Comparison of ENCODE assay signal across 10 cellular contexts in the genomic region with DNA sequence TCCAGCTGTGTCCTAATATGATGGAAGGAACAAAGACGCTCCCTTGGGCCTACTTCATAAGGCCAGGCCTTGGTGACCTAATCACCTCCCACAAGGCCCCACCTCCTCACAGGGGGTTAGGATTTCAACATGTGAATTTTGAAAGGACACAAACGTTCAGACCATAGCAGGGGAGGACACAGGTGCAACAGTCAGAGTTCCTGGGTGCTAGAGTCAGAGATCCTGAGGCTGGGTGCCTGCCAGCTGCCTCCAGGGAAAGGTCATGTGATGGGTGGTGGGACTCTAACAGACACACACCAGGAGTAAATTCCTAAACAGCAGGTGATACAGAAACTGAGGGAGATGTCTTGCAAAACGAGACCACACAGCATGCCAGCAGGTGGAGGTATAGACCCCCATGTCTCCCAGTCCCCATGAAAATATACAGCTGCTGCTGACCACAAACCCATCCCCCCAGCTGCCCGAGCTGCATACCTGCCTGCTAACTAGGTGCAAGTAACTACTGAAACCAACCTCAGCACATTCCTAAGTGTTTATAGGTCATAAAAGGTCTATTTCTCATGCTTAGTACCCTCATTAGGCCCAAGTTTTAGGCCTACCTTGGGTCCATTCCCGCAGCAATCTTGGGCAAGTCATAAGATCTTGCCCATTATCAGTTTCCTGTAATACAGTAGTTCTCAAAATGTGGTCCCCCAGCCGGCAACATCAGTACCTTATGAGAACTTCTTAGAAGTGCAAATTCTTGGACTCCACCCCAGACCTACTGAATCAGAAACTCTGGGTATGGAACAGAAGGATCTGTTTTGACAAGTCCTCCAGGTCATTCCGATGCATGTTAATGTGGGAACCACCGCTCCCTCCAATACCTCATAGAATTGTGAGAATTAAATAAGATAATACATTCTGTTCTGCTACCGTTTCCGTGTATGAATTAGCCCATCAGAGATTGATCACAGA.
DNase-seq lines count a peak whose midpoint lies in the region; ATAC-seq and TF ChIP-seq lines count a peak whose summit lies in the region.
"Had no signal": no experiment of that assay in that cellular context is flagged by ENCODE, and none has a peak within 500 bp of the region (broad histone marks: within the 10 kb centered on the region; RNA-seq: fewer than 3 reads in every experiment).

No MANE protein-coding gene starts in this region.

- peaks cover 45% of the 10 kb centered on the region for H3F3A ChIP-seq in PC-9 (ENCODE audit: insufficient read depth, low read depth)

- 0 out of 2 replicates have a peak, but pooled peaks cover 8% of the 10 kb centered on the region for H3K79me2 ChIP-seq in PC-9 (ENCODE audit: low read depth)

- no peaks in the 10 kb centered on the region for H3K27me3 ChIP-seq in PC-9 (ENCODE audit: insufficient read depth, low read depth)

- no peak overlapping the region for H3K27ac Mint-ChIP-seq in stimulated activated memory B cell treated with anti-CD40 and anti-IgM and Interleukin-4, amounts not matched to agents 10 μg/mL and 1 μg/mL and 100 μg/mL, for 72 hours
- no peak overlapping the region for H3K27ac Mint-ChIP-seq in activated CD4-positive, alpha-beta memory T cell treated with anti-CD3 and anti-CD28 coated beads for 36 hours

- POLR2A ChIA-PET in PC-9 (lab: Charles Lee; ENCODE audit: unreplicated experiment), result interaction anchor here (0.5 to 1.2 kb wide), 4 partner anchors 144 to 360 kb away, joined by 3 to 7 read pairs (median 4); no protein-coding TSS in a partner anchor
- POLR2A ChIA-PET in activated CD4-positive, alpha-beta memory T cell treated with anti-CD3 and anti-CD28 coated beads for 36 hours (lab: Charles Lee), result interaction anchor here (0.5 kb wide), 1 partner anchor 182 kb away, joined by 5 read pairs; no protein-coding TSS in a partner anchor

- no peak overlapping the region for H3K4me3 Mint-ChIP-seq in stimulated activated memory B cell treated with anti-CD40 and anti-IgM and Interleukin-4, amounts not matched to agents 10 μg/mL and 1 μg/mL and 100 μg/mL, for 72 hours
- no peak overlapping the region for H3K4me3 Mint-ChIP-seq in activated CD4-positive, alpha-beta memory T cell treated with anti-CD3 and anti-CD28 coated beads for 36 hours
- H3K4me3 Mint-ChIP-seq: natural killer cell had no signal

- H3K36me3 Mint-ChIP-seq in stimulated activated memory B cell treated with anti-CD40 and anti-IgM and Interleukin-4, amounts not matched to agents 10 μg/mL and 1 μg/mL and 100 μg/mL, for 72 hours, result no peaks in the 10 kb centered on the region
- no peaks in the 10 kb centered on the region for H3K36me3 Mint-ChIP-seq in activated CD4-positive, alpha-beta memory T cell treated with anti-CD3 and anti-CD28 coated beads for 36 hours
- H3K36me3 Mint-ChIP-seq: natural killer cell had no signal

- no peaks in the 10 kb centered on the region for H3K9me3 ChIP-seq in PC-9 (ENCODE audit: insufficient read depth, low read depth)

- H3K4me1 Mint-ChIP-seq in stimulated activated memory B cell treated with anti-CD40 and anti-IgM and Interleukin-4, amounts not matched to agents 10 μg/mL and 1 μg/mL and 100 μg/mL, for 72 hours, result peaks cover 13% of the 10 kb centered on the region
- H3K4me1 Mint-ChIP-seq in activated CD4-positive, alpha-beta memory T cell treated with anti-CD3 and anti-CD28 coated beads for 36 hours (ENCODE audit: low read depth), result peaks cover 2% of the 10 kb centered on the region

- H3K36me3 ChIP-seq in PC-9 (ENCODE audit: low read depth), result no peaks in the 10 kb centered on the region

- no TSS peak for BruUV-seq in PC-9 (replicated peaks; lab: Mats Ljungman, UMichigan)

- TF ChIP-seq CTCF in PC-9 (conservative IDR thresholded peaks at IDR 0.05) (peak; percentile 61), retinal pigment epithelial cell (conservative IDR thresholded peaks at IDR 0.05; ENCODE audit: low read depth, low read length) (no peak)

- H3K27me3 Mint-ChIP-seq in stimulated activated memory B cell treated with anti-CD40 and anti-IgM and Interleukin-4, amounts not matched to agents 10 μg/mL and 1 μg/mL and 100 μg/mL, for 72 hours, result no peaks in the 10 kb centered on the region
- no peaks in the 10 kb centered on the region for H3K27me3 Mint-ChIP-seq in activated CD4-positive, alpha-beta memory T cell treated with anti-CD3 and anti-CD28 coated beads for 36 hours

- peak overlapping the region; percentile 36 for H3K4me2 ChIP-seq in PC-9

- no peaks in the 10 kb centered on the region for H4K20me1 ChIP-seq in PC-9 (ENCODE audit: insufficient read depth)

- H3K27ac ChIP-seq in PC-9, result peak overlapping the region; percentile 82

- ATAC-seq in left ventricle myocardium superior (peak; percentile 52), GM19324 (IDR thresholded peaks at IDR 0.05; ENCODE audit: low FRiP score, unreplicated experiment) (no peak)
- ATAC-seq in stimulated activated memory B cell treated with anti-CD40 and anti-IgM and Interleukin-4, amounts not matched to agents 10 μg/mL and 1 μg/mL and 100 μg/mL, for 72 hours, result no peak

- H3K4me1 ChIP-seq in PC-9 (replicated peaks; ENCODE audit: insufficient read depth), result peaks cover 42% of the 10 kb centered on the region

- H2AFZ ChIP-seq in PC-9, result no peak overlapping the region

- H3K9me2 ChIP-seq in PC-9 (ENCODE audit: insufficient read depth), result no peaks in the 10 kb centered on the region

- CTCF ChIA-PET in PC-9 (lab: Charles Lee), result interaction anchor here (0.5 to 1.4 kb wide), 4 partner anchors 124 to 360 kb away, joined by 3 to 4 read pairs (median 4); no protein-coding TSS in a partner anchor
- CTCF ChIA-PET in activated CD4-positive, alpha-beta memory T cell treated with anti-CD3 and anti-CD28 coated beads for 36 hours (lab: Charles Lee), result no interaction called here

- peaks cover 3% of the 10 kb centered on the region for H3K9me3 Mint-ChIP-seq in stimulated activated memory B cell treated with anti-CD40 and anti-IgM and Interleukin-4, amounts not matched to agents 10 μg/mL and 1 μg/mL and 100 μg/mL, for 72 hours
- H3K9me3 Mint-ChIP-seq in activated CD4-positive, alpha-beta memory T cell treated with anti-CD3 and anti-CD28 coated beads for 36 hours, result no peaks in the 10 kb centered on the region
- H3K9me3 Mint-ChIP-seq: natural killer cell had no signal

- DNase-seq in NCI-H2107 treated with DMSO at 0.1 percent for 48 hours (lab: John Stamatoyannopoulos, UW; ENCODE audit: unreplicated experiment) (peak; percentile 26), NCI-H2107 (lab: John Stamatoyannopoulos, UW) (no peak), PC-9 (peak; percentile 91 to 99), left ventricle myocardium superior (no peak), retinal pigment epithelial cell (ENCODE audit: low read depth) (peak; percentile 62)
- no peak for DNase-seq in activated CD4-positive, alpha-beta memory T cell treated with anti-CD3 and anti-CD28 coated beads for 36 hours
- DNase-seq: ACHN, natural killer cell had no signal

- H3K4me3 ChIP-seq in PC-9, result no peak overlapping the region; the same call in 1 of the 2 replicates
- H3K4me3 ChIP-seq in retinal pigment epithelial cell (ENCODE audit: low read length), result no peak overlapping the region

- intact Hi-C loops in PC-9 (cut with micrococcal nuclease; ENCODE audit: unreplicated experiment), result loop anchor here (1.0 to 10.0 kb wide), 16 partner anchors 20 to 492 kb away; no protein-coding TSS in a partner anchor
- intact Hi-C loops in left ventricle myocardium superior (cut with micrococcal nuclease), result no loop called here
- intact Hi-C loops in activated CD4-positive, alpha-beta memory T cell treated with anti-CD3 and anti-CD28 coated beads for 36 hours (cut with micrococcal nuclease), result loop anchor here (5.0 kb wide), 1 partner anchor 247 kb away; the partner anchor contains the start of gene ENC1

Comparison
In these comparisons a context has a peak if more than half of its experiments do, and no peak if none do; other contexts are left out.
1. DNase-seq: peak in NCI-H2107 treated with DMSO at 0.1 percent for 48 hours (single experiment), PC-9 (2 of 2) and retinal pigment epithelial cell (single experiment); none in NCI-H2107 (single experiment), left ventricle myocardium superior (single experiment) and activated CD4-positive, alpha-beta memory T cell treated with anti-CD3 and anti-CD28 coated beads for 36 hours (single experiment).